3 cellular contexts compared by ENCODE assay signal in genomic region chr2:110090164-110090563, GRCh38. TPM values are rescaled to one million over a fixed set of nuclear protein-coding genes. Genes with fewer than 3 reads are reported as not detected.
"Had no signal": no experiment of that assay in that cellular context is flagged by ENCODE, and none has a peak within 500 bp of the region (broad histone marks: within the 10 kb centered on the region; RNA-seq: fewer than 3 reads in every experiment).

No MANE protein-coding gene starts in this region.

RNA-seq across cellular contexts. Expression of gene MALL, which starts 25.5 kb away (rescaled TPM):
- total RNA-seq: HepG2 had no signal
- polyA plus RNA-seq: HepG2, IgD-negative memory B cell, K562 had no signal
